In the genomic region with DNA sequence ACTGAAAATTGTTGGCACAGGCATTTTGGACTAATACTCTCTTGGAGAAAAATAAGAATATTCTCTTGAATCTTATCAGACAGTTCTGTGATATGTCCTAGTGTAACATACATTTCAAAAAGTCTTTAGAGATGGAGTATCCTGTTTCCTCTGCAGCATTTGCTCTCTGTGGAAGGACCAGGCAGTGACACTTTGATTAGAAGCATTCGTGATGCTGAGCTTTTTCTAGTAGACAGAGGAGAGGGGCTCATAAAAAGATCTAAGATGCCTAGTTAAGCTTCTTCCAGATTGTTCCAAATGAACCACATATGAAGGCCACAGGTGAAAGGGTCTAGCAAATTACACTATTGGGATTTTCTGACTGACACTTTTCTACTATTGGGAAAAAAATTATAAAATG, we compare ENCODE assay signal across 19 cellular contexts.
A peak's percentile ranks its signal among the peaks of the same experiment; 100 is the strongest.
DNase-seq lines count a peak whose midpoint lies in the region; ATAC-seq, FAIRE-seq and TF ChIP-seq lines count a peak whose summit lies in the region.
"Had no signal": no experiment of that assay in that cellular context is flagged by ENCODE, and none has a peak within 500 bp of the region (broad histone marks: within the 10 kb centered on the region; RNA-seq: fewer than 3 reads in every experiment).

No MANE protein-coding gene starts in this region.

- H3K4me1 ChIP-seq in right atrium auricular region (peaks cover 0 to 49% of the 10 kb centered on the region in 2 donors), fibroblast of lung (ENCODE audit: control insufficient read depth, extremely low read depth, insufficient read depth, low read length) (peaks cover 7% of the 10 kb centered on the region), psoas muscle (peaks cover 65% of the 10 kb centered on the region)

- H3K4me3 ChIP-seq in right atrium auricular region (no peak overlapping the region), fibroblast of lung (replicated peaks in 1 of 4; ENCODE audit: control extremely low read depth in 1 of 4, insufficient read depth in 1 of 4, low read depth in 3 of 4, low read length in 4 of 4) (no peak overlapping the region), psoas muscle (peak overlapping the region; percentile 20)
- H3K4me3 ChIP-seq: breast epithelium, HAP-1, MG63, ovary, skin epidermis had no signal

- WGBS in psoas muscle, 3 donors: 6 to 8% (median 7%) methylated on average over 1 of the region's 1 CpG

- H4K20me1 ChIP-seq in fibroblast of lung (ENCODE audit: control insufficient read depth, extremely low read depth, insufficient read depth, low read length): no peaks in the 10 kb centered on the region

- peak overlapping the region; percentile 43 to 50 for H3K27ac ChIP-seq in right atrium auricular region
- no peak overlapping the region for H3K27ac ChIP-seq in fibroblast of lung (ENCODE audit: insufficient read depth, low read length)
- H3K27ac ChIP-seq in psoas muscle: peak overlapping the region; percentile 88

- peak overlapping the region; percentile 36 for H3K4me2 ChIP-seq in fibroblast of lung (ENCODE audit: extremely low read depth, insufficient read depth, low read length)

- peaks cover 4% of the 10 kb centered on the region for H3K79me2 ChIP-seq in fibroblast of lung (ENCODE audit: control insufficient read depth, insufficient read depth, low read length)

- FAIRE-seq in GM12891 (lab: Jason Lieb, UNC): no peak

- TF ChIP-seq CTCF in right atrium auricular region (IDR thresholded peaks at IDR 0.05) (no peak), fibroblast of lung (conservative IDR thresholded peaks at IDR 0.05 in 1 of 2, IDR thresholded peaks at IDR 0.05 in 1 of 2; ENCODE audit: low read depth in 1 of 2, low read length in 2 of 2) (no peak), psoas muscle (IDR thresholded peaks at IDR 0.05) (no peak)

- intact Hi-C loops in cardiac septum (cut with DNase I) (no loop called here), psoas muscle (cut with DNase I) (no loop called here)

- DNase-seq in right atrium auricular region (ENCODE audit: low spot score): no peak
- DNase-seq in cardiac septum (ENCODE audit: low spot score): no peak
- no peak for DNase-seq in fibroblast of lung (ENCODE audit: low read depth in 2 of 2)
- no peak for DNase-seq in psoas muscle
- no peak for DNase-seq in germinal center (ENCODE audit: low spot score)
- DNase-seq in GM12891 (ENCODE audit: insufficient read length, low spot score): no peak
- DNase-seq: activated CD4-positive, alpha-beta T cell treated with anti-CD3 and anti-CD28 coated beads for 1 hour; activated naive CD8-positive, alpha-beta T cell treated with anti-CD3 and anti-CD28 coated beads, Interleukin-2, amount 10 ng/mL, durations not matched to agents 7 days and 5 days; MG63; ovary; stimulated activated CD4-positive, alpha-beta T cell treated with anti-CD3 and anti-CD28 coated beads, Interleukin-4, amount 100 ng/mL, for 1 hour; stimulated activated naive CD8-positive, alpha-beta T cell treated with anti-CD3 and anti-CD28 coated beads, Interleukin-15, amount 100 ng/mL, for 72 hours; T1000 had no signal

- H2AFZ ChIP-seq in fibroblast of lung (ENCODE audit: low read length): no peak overlapping the region

- H3K9ac ChIP-seq in fibroblast of lung (ENCODE audit: insufficient read depth, low read length): no peak overlapping the region

- no peak for TF ChIP-seq POLR2A in GM12891 (IDR thresholded peaks at IDR 0.05; ENCODE audit: low read depth, low read length)

- ATAC-seq in psoas muscle: no peak
- ATAC-seq in GM19035 (IDR thresholded peaks at IDR 0.05; ENCODE audit: unreplicated experiment): no peak
- no peak for ATAC-seq in GM18867 (IDR thresholded peaks at IDR 0.05; ENCODE audit: unreplicated experiment)
- ATAC-seq: Panc1; stimulated activated naive CD8-positive, alpha-beta T cell treated with anti-CD3 and anti-CD28 coated beads, Interleukin-15, amount 100 ng/mL, for 72 hours had no signal

- H3K9me3 ChIP-seq in right atrium auricular region: no peaks in the 10 kb centered on the region
- H3K9me3 ChIP-seq in fibroblast of lung (ENCODE audit: control insufficient read depth, insufficient read depth, low read depth, low read length): no peaks in the 10 kb centered on the region
- no peaks in the 10 kb centered on the region for H3K9me3 ChIP-seq in psoas muscle
- H3K9me3 ChIP-seq: breast epithelium, HAP-1, MG63, ovary had no signal

- H3K36me3 ChIP-seq in right atrium auricular region (no peaks in the 10 kb centered on the region), fibroblast of lung (ENCODE audit: control insufficient read depth, insufficient read depth, low read length) (no peaks in the 10 kb centered on the region), psoas muscle (ENCODE audit: insufficient read depth in 1 of 2, low read depth in 1 of 2) (peaks cover 3 to 28% of the 10 kb centered on the region in 2 donors)
- H3K36me3 ChIP-seq: breast epithelium, HAP-1, MG63, ovary had no signal

- H3K27me3 ChIP-seq in right atrium auricular region (no peaks in the 10 kb centered on the region), fibroblast of lung (ENCODE audit: control insufficient read depth, insufficient read depth, low read length) (no peaks in the 10 kb centered on the region), psoas muscle (ENCODE audit: insufficient read depth in 3 of 3, low read length in 2 of 3) (no peaks in the 10 kb centered on the region)
- H3K27me3 ChIP-seq: breast epithelium, MG63, ovary had no signal

TF ChIP-seq in GM12891, 5 proteins besides CTCF, POLR2A, EP300 and RAD21:
- TF ChIP-seq TAF1 (IDR thresholded peaks at IDR 0.05; ENCODE audit: low read depth, low read length): no peak
- no peak for TF ChIP-seq SPI1 (IDR thresholded peaks at IDR 0.05; ENCODE audit: low read depth, low read length)
- no peak for TF ChIP-seq POLR2AphosphoS5 (IDR thresholded peaks at IDR 0.05; ENCODE audit: low read depth, low read length)
- TF ChIP-seq POU2F2 (IDR thresholded peaks at IDR 0.05; ENCODE audit: low read depth, low read length): no peak
- no peak for TF ChIP-seq PAX5 (IDR thresholded peaks at IDR 0.05; ENCODE audit: insufficient read depth, low read length, severe bottlenecking)
